20 cellular contexts compared by ENCODE assay signal in the genomic region with DNA sequence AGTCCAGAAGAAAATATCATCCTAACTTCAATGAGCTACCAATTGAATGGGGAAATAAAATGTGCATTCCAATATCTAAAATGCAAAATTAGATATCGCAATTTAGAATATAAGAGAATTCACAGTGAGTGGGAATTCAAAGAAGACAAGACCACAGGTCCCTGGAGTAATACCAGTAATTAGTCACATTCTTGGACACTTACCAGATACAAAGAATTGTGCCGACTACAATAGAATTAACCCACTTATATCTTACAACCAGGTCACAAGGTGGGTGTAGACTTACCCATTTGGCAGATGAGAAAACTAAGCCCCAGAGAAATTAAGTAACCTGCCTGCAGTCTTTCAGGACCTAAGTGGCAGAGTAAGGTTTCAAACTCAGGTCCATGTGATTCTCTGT.
"Had no signal": no experiment of that assay in that cellular context is flagged by ENCODE, and none has a peak within 500 bp of the region (broad histone marks: within the 10 kb centered on the region; RNA-seq: fewer than 3 reads in every experiment).

No MANE protein-coding gene starts in this region.

- H3K27ac ChIP-seq: pancreas, right atrium auricular region, testis, VCaP had no signal

- H3K9me3 ChIP-seq: pancreas, right atrium auricular region, testis had no signal

- H3K4me3 ChIP-seq: pancreas, right atrium auricular region, testis had no signal

- H3K4me1 ChIP-seq: pancreas, right atrium auricular region, testis had no signal

- DNase-seq: activated CD4-positive, alpha-beta T cell treated with anti-CD3 and anti-CD28 coated beads for 4 hours; activated CD4-positive, alpha-beta T cell treated with anti-CD3 and anti-CD28 coated beads, Interleukin-2, amount 50 U/mL, for 4 hours; activated CD8-positive, alpha-beta memory T cell treated with anti-CD3 and anti-CD28 coated beads for 24 hours; activated effector memory CD4-positive, alpha-beta T cell treated with Interleukin-2 at 50 U/mL for 16 hours; activated naive CD4-positive, alpha-beta T cell treated with Interleukin-2 at 50 U/mL for 16 hours; aorta; caudate nucleus; cortex of kidney; effector memory CD8-positive, alpha-beta T cell; glutamatergic neuron; islet precursor cell; left ventricle myocardium superior; naive B cell; nucleus accumbens; pancreas; stimulated activated CD4-positive, alpha-beta T cell treated with anti-CD3 and anti-CD28 coated beads, Interleukin-2, amount 100 ng/mL, for 48 hours; stimulated activated naive CD4-positive, alpha-beta T cell treated with Interleukin-2 at 50 U/mL for 16 hours; testis had no signal

- H3K36me3 ChIP-seq: pancreas, right atrium auricular region had no signal

- H3K27me3 ChIP-seq: pancreas, right atrium auricular region, testis had no signal

- ATAC-seq: effector memory CD8-positive, alpha-beta T cell had no signal
